In the genomic region with DNA sequence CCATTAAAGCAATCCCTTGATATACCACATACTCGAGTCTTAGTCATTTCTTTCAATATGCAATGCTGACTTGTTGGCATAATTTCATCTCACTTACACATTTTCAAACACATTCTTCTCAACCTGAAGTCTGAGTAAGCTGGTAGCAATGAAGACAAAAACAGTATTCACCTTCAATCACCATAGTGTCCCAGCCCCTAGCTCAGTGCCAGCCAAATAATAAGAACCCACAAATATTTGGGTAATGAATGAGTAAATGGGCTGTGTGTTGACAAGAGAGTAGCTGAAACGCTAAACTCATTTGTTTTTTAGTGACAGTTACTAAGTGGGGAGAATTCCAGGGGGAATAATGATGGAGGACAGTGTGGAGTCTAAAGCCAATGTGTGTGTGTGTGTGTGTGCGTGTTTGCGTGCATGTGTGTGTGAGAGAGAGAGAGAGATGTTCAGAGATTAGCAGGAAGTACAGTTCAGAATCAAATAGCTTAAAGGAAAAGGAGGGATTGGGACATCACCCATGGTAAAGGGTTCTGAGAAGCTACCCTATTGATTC, we compare ENCODE assay signal across 14 cellular contexts.
DNase-seq lines count a peak whose midpoint lies in the region; ATAC-seq and TF ChIP-seq lines count a peak whose summit lies in the region.
"Had no signal": no experiment of that assay in that cellular context is flagged by ENCODE, and none has a peak within 500 bp of the region (broad histone marks: within the 10 kb centered on the region; RNA-seq: fewer than 3 reads in every experiment).

No MANE protein-coding gene starts in this region.

- H3K9me3 Mint-ChIP-seq in effector memory CD8-positive, alpha-beta T cell: no peaks in the 10 kb centered on the region
- H3K9me3 Mint-ChIP-seq: T-cell had no signal

- H3K27ac Mint-ChIP-seq in effector memory CD8-positive, alpha-beta T cell: no peak overlapping the region
- H3K27ac Mint-ChIP-seq: T-cell had no signal

- H3K79me2 ChIP-seq in PC-3 (ENCODE audit: low read length) (peaks cover 8% of the 10 kb centered on the region), trophoblast cell (ENCODE audit: control insufficient read depth, insufficient read depth, low read length, poor library complexity) (peaks cover 2% of the 10 kb centered on the region)
- H3K79me2 ChIP-seq: parathyroid adenoma had no signal

- peaks cover 11% of the 10 kb centered on the region for H3F3A ChIP-seq in PC-3 (ENCODE audit: low read length, unreplicated experiment)

- intact Hi-C loops in PC-3 (cut with micrococcal nuclease): loop anchor here (1.0 to 5.0 kb wide), 4 partner anchors 11 to 552 kb away; no protein-coding TSS in a partner anchor

- no peak overlapping the region for H4K91ac ChIP-seq in trophoblast cell (ENCODE audit: low read depth, low read length)

- no peak overlapping the region for H3K4ac ChIP-seq in trophoblast cell (ENCODE audit: low read depth, low read length)

- no peak overlapping the region for H3K4me3 Mint-ChIP-seq in effector memory CD8-positive, alpha-beta T cell
- H3K4me3 Mint-ChIP-seq: T-cell had no signal

- H3K18ac ChIP-seq in trophoblast cell (ENCODE audit: low read length): no peak overlapping the region

- no TSS peak for BruUV-seq in PC-3 (replicated peaks; lab: Mats Ljungman, UMichigan)

- H3K36me3 ChIP-seq in PC-3 (ENCODE audit: low read depth, low read length) (no peaks in the 10 kb centered on the region), trophoblast cell (ENCODE audit: control insufficient read depth in 1 of 2, insufficient read depth in 2 of 2, low read length in 2 of 2) (peaks cover 0 to 3% of the 10 kb centered on the region in 2 experiments)
- H3K36me3 ChIP-seq: suprapubic skin had no signal

- peak; percentile 50 for ATAC-seq in PC-3
- ATAC-seq in GM19035 (IDR thresholded peaks at IDR 0.05; ENCODE audit: unreplicated experiment): no peak
- no peak for ATAC-seq in effector memory CD8-positive, alpha-beta T cell (replicated peaks)
- ATAC-seq: esophagus mucosa, left colon, T-cell had no signal

- DNase-seq in GM03348 (ENCODE audit: low spot score): peak; percentile 81
- peak; percentile 97 for DNase-seq in PC-3
- DNase-seq in choroid plexus epithelial cell (ENCODE audit: low read depth): peak; percentile 80
- peak; percentile 54 to 82 for DNase-seq in trophoblast cell
- DNase-seq in NCI-H1048 (lab: John Stamatoyannopoulos, UW): no peak
- no peak for DNase-seq in effector memory CD8-positive, alpha-beta T cell
- DNase-seq: anterior cingulate cortex, GF-D8, left colon, T-cell had no signal

- H3K4me2 ChIP-seq in PC-3 (ENCODE audit: low read length) (peak overlapping the region; percentile 52), trophoblast cell (ENCODE audit: low read length) (no peak overlapping the region)

- H3K9ac ChIP-seq in PC-3 (ENCODE audit: low read length) (peak overlapping the region; percentile 76), trophoblast cell (ENCODE audit: low read length) (no peak overlapping the region)
- H3K9ac ChIP-seq: parathyroid adenoma had no signal

- H4K20me1 ChIP-seq in PC-3 (ENCODE audit: low read length): no peaks in the 10 kb centered on the region

- peaks cover 10% of the 10 kb centered on the region for H3K79me1 ChIP-seq in trophoblast cell (ENCODE audit: low read length)

- POLR2A ChIA-PET in PC-3 (lab: Charles Lee; ENCODE audit: unreplicated experiment): interaction anchor here (0.6 to 1.1 kb wide), 8 partner anchors 11 to 234 kb away, joined by 3 to 13 read pairs (median 6); no protein-coding TSS in a partner anchor

- H3K9me3 ChIP-seq in PC-3 (ENCODE audit: low read length) (no peaks in the 10 kb centered on the region), trophoblast cell (ENCODE audit: insufficient read depth, low read depth, low read length) (peaks cover 2% of the 10 kb centered on the region)
- H3K9me3 ChIP-seq: suprapubic skin had no signal

- H3K23ac ChIP-seq in trophoblast cell (ENCODE audit: low read length): no peak overlapping the region

- no peak overlapping the region for H2AK5ac ChIP-seq in trophoblast cell (ENCODE audit: low read length)

- no peak overlapping the region for H2BK5ac ChIP-seq in trophoblast cell (ENCODE audit: low read depth, low read length, poor library complexity)

- H3K4me3 ChIP-seq in PC-3 (ENCODE audit: low read length) (peak overlapping the region; percentile 7; the same call in 1 of the 2 replicates), choroid plexus epithelial cell (ENCODE audit: low read depth, low read length) (no peak overlapping the region), trophoblast cell (ENCODE audit: low read depth, low read length) (no peak overlapping the region)
- H3K4me3 ChIP-seq: suprapubic skin had no signal

- H4K8ac ChIP-seq in trophoblast cell (ENCODE audit: low read depth, low read length): no peak overlapping the region

- peaks cover 70% of the 10 kb centered on the region for H3K4me1 ChIP-seq in PC-3 (ENCODE audit: insufficient read depth, low read length)
- H3K4me1 ChIP-seq in trophoblast cell (ENCODE audit: control insufficient read depth in 1 of 2, insufficient read depth in 2 of 2, low read length in 2 of 2): peaks cover 3 to 5% of the 10 kb centered on the region in 2 experiments

- no peak overlapping the region for H4K12ac ChIP-seq in trophoblast cell (ENCODE audit: low read depth, low read length)

- H2BK12ac ChIP-seq in trophoblast cell (ENCODE audit: low read length): no peak overlapping the region

- H3K4me1 Mint-ChIP-seq in effector memory CD8-positive, alpha-beta T cell (ENCODE audit: low read depth in 2 of 2): peaks cover 21% of the 10 kb centered on the region in 2 donors

- H3K27ac ChIP-seq in PC-3 (ENCODE audit: low read length): peak overlapping the region; percentile 93
- H3K27ac ChIP-seq in trophoblast cell (ENCODE audit: low read depth, low read length): no peak overlapping the region
- H3K27ac ChIP-seq: parathyroid adenoma, suprapubic skin had no signal

- no peaks in the 10 kb centered on the region for H3K9me2 ChIP-seq in PC-3 (replicated peaks; ENCODE audit: low read length)

- no CpG with 5 or more reads among the region's 4 CpGs for WGBS in trophoblast cell (ENCODE audit: extremely low coverage, insufficient coverage, insufficient read length)

- no peaks in the 10 kb centered on the region for H3K27me3 ChIP-seq in PC-3 (ENCODE audit: low read length)
- no peaks in the 10 kb centered on the region for H3K27me3 ChIP-seq in trophoblast cell (ENCODE audit: insufficient read depth, low read length)
- H3K27me3 ChIP-seq: suprapubic skin had no signal

- CTCF ChIA-PET in PC-3 (lab: Charles Lee): interaction anchor here (0.6 to 0.7 kb wide), 2 partner anchors 33 to 703 kb away, joined by 3 to 4 read pairs; no protein-coding TSS in a partner anchor

- H3K14ac ChIP-seq in trophoblast cell (ENCODE audit: low read length): no peak overlapping the region

- TF ChIP-seq CTCF in PC-3 (conservative IDR thresholded peaks at IDR 0.05; ENCODE audit: low read depth, low read length) (no peak), choroid plexus epithelial cell (conservative IDR thresholded peaks at IDR 0.05; ENCODE audit: low read depth, low read length) (no peak)

- H2AFZ ChIP-seq in PC-3 (ENCODE audit: low read length) (no peak overlapping the region), trophoblast cell (ENCODE audit: insufficient read depth, low read length, poor library complexity) (no peak overlapping the region)
- H2AFZ ChIP-seq: parathyroid adenoma had no signal

- no peaks in the 10 kb centered on the region for H3K27me3 Mint-ChIP-seq in effector memory CD8-positive, alpha-beta T cell
- H3K27me3 Mint-ChIP-seq: T-cell had no signal

- peaks cover 6% of the 10 kb centered on the region for H3K36me3 Mint-ChIP-seq in effector memory CD8-positive, alpha-beta T cell (ENCODE audit: insufficient read depth)
- H3K36me3 Mint-ChIP-seq: T-cell had no signal

- H2BK120ac ChIP-seq in trophoblast cell (ENCODE audit: insufficient read depth, low read length, poor library complexity): no peak overlapping the region

Comparison
In these comparisons a context has a peak if more than half of its experiments do, and no peak if none do; other contexts are left out.
1. DNase-seq: peak in GM03348 (single experiment), PC-3 (single experiment), choroid plexus epithelial cell (single experiment) and trophoblast cell (2 of 2); none in NCI-H1048 (single experiment) and effector memory CD8-positive, alpha-beta T cell (0 of 3).